8 cellular contexts compared by ENCODE assay signal in genomic region chr3:186540444-186541226, GRCh38. TPM values are rescaled to one million over a fixed set of nuclear protein-coding genes. Genes with fewer than 3 reads are reported as not detected.
DNase-seq lines count a peak whose midpoint lies in the region; ATAC-seq and TF ChIP-seq lines count a peak whose summit lies in the region.

No MANE protein-coding gene starts in this region.

- H3K4me1 ChIP-seq in HEK293 (ENCODE audit: control insufficient read depth, insufficient read depth, low read length) (no peaks in the 10 kb centered on the region; the same call in 1 of the 2 replicates), cardiac muscle cell (ENCODE audit: low read depth) (peaks cover 6% of the 10 kb centered on the region), rectal smooth muscle tissue (ENCODE audit: control insufficient read depth, insufficient read depth, low read length) (no peaks in the 10 kb centered on the region)

- TF ChIP-seq CTCF in HEK293 (tag by site-specific recombination; IDR thresholded peaks at IDR 0.05) (peak; percentile 26; the same call in 1 of the 2 replicates), cardiac muscle cell (IDR thresholded peaks at IDR 0.05; ENCODE audit: low read depth, low read length) (peak; percentile 59)

- POLR2A ChIA-PET in HEK293 (lab: Yijun Ruan, JAX): no interaction called here
- POLR2A ChIA-PET in activated naive CD8-positive, alpha-beta T cell treated with anti-CD3 and anti-CD28 coated beads, Interleukin-2, amount 10 ng/mL, durations not matched to agents 7 days and 5 days (lab: Charles Lee): interaction anchor here (1.0 kb wide), 1 partner anchor 30 kb away, joined by 5 read pairs; the partner anchor contains the start of gene DNAJB11

- no peak overlapping the region for H3K4me3 ChIP-seq in HEK293 (ENCODE audit: low read depth, low read length)
- H3K4me3 ChIP-seq in cardiac muscle cell: no peak overlapping the region
- H3K4me3 ChIP-seq in rectal smooth muscle tissue (ENCODE audit: low read length): peak overlapping the region; percentile 20

- no peaks in the 10 kb centered on the region for H3K9me3 Mint-ChIP-seq in activated naive CD8-positive, alpha-beta T cell treated with anti-CD3 and anti-CD28 coated beads, Interleukin-2, amount 10 ng/mL, durations not matched to agents 7 days and 5 days

- peak; percentile 53 for DNase-seq in ELF-1 (ENCODE audit: low read depth, low spot score)
- DNase-seq in NCI-H1105 treated with DMSO at 0.1 percent for 48 hours (lab: John Stamatoyannopoulos, UW): peak; percentile 88
- peak; percentile 27 to 68 for DNase-seq in SW 1271 (lab: John Stamatoyannopoulos, UW)
- DNase-seq in activated naive CD8-positive, alpha-beta T cell treated with anti-CD3 and anti-CD28 coated beads, Interleukin-2, amount 10 ng/mL, durations not matched to agents 7 days and 5 days: peak; percentile 65
- DNase-seq in cardiac muscle cell (ENCODE audit: low read depth in 1 of 2, low spot score in 1 of 2): peak; percentile 75 to 82

- H3K4me1 Mint-ChIP-seq in activated naive CD8-positive, alpha-beta T cell treated with anti-CD3 and anti-CD28 coated beads, Interleukin-2, amount 10 ng/mL, durations not matched to agents 7 days and 5 days: peaks cover 7% of the 10 kb centered on the region

- H3K36me3 ChIP-seq in HEK293 (ENCODE audit: control insufficient read depth in 2 of 2, insufficient read depth in 1 of 2, low read length in 2 of 2) (peaks cover 0 to 15% of the 10 kb centered on the region in 2 experiments; a peak in 1 of 3 replicates), cardiac muscle cell (no peaks in the 10 kb centered on the region), rectal smooth muscle tissue (ENCODE audit: control insufficient read depth, insufficient read depth, low read length) (no peaks in the 10 kb centered on the region)

- H3K27ac ChIP-seq in HEK293 (ENCODE audit: extremely low read depth, low read depth, low read length) (no peak overlapping the region), cardiac muscle cell (peak overlapping the region; percentile 53), rectal smooth muscle tissue (ENCODE audit: low read depth, low read length) (no peak overlapping the region)

- H3K27ac Mint-ChIP-seq in activated naive CD8-positive, alpha-beta T cell treated with anti-CD3 and anti-CD28 coated beads, Interleukin-2, amount 10 ng/mL, durations not matched to agents 7 days and 5 days: no peak overlapping the region

- peaks cover 3% of the 10 kb centered on the region for H3K36me3 Mint-ChIP-seq in activated naive CD8-positive, alpha-beta T cell treated with anti-CD3 and anti-CD28 coated beads, Interleukin-2, amount 10 ng/mL, durations not matched to agents 7 days and 5 days

- CTCF ChIA-PET in HEK293 (lab: Yijun Ruan, JAX): interaction anchor here (0.5 to 4.1 kb wide), 45 partner anchors 8 to 880 kb away, joined by 3 to 81 read pairs (median 4); partner anchors contain the start of gene AHSG

- ATAC-seq in activated naive CD8-positive, alpha-beta T cell treated with anti-CD3 and anti-CD28 coated beads, Interleukin-2, amount 10 ng/mL, durations not matched to agents 7 days and 5 days (ENCODE audit: low read depth): peak; percentile 92
- no peak for ATAC-seq in HG02970 (IDR thresholded peaks at IDR 0.05; ENCODE audit: low FRiP score, unreplicated experiment)

- H3K9me3 ChIP-seq in HEK293 (ENCODE audit: control insufficient read depth, insufficient read depth, low read depth, low read length): no peaks in the 10 kb centered on the region
- H3K9me3 ChIP-seq in cardiac muscle cell (ENCODE audit: low read depth): no peaks in the 10 kb centered on the region

- H3K27me3 ChIP-seq in cardiac muscle cell: no peaks in the 10 kb centered on the region
- no peaks in the 10 kb centered on the region for H3K27me3 ChIP-seq in rectal smooth muscle tissue (ENCODE audit: control insufficient read depth, insufficient read depth, low read length)

- H3K9ac ChIP-seq in rectal smooth muscle tissue (ENCODE audit: low read length): no peak overlapping the region

- H3K27me3 Mint-ChIP-seq in activated naive CD8-positive, alpha-beta T cell treated with anti-CD3 and anti-CD28 coated beads, Interleukin-2, amount 10 ng/mL, durations not matched to agents 7 days and 5 days: no peaks in the 10 kb centered on the region

- H3K4me3 Mint-ChIP-seq in activated naive CD8-positive, alpha-beta T cell treated with anti-CD3 and anti-CD28 coated beads, Interleukin-2, amount 10 ng/mL, durations not matched to agents 7 days and 5 days: peak overlapping the region; percentile 17

TF ChIP-seq in HEK293, 187 proteins besides CTCF, POLR2A, EP300 and RAD21 (continues in another document):
- no peak for TF ChIP-seq ZNF24 (tag by site-specific recombination; IDR thresholded peaks at IDR 0.05)
- no peak for TF ChIP-seq ZNF223 (tag by site-specific recombination; IDR thresholded peaks at IDR 0.05)
- TF ChIP-seq ZFP37 (tag by site-specific recombination; IDR thresholded peaks at IDR 0.05): peak; percentile 18; the same call in 1 of the 2 replicates
- TF ChIP-seq SP7 (tag by site-specific recombination; IDR thresholded peaks at IDR 0.05): 0 out of 2 replicates have a peak, but pooled peaks have one; percentile 24
- no peak for TF ChIP-seq ZNF350 (tag by site-specific recombination; IDR thresholded peaks at IDR 0.05)
- 0 out of 2 replicates have a peak, but pooled peaks have one; percentile 14 for TF ChIP-seq ZNF391 (tag by site-specific recombination; IDR thresholded peaks at IDR 0.05; ENCODE audit: borderline replicate concordance, low read depth)
- TF ChIP-seq ZNF654 (tag by site-specific recombination; IDR thresholded peaks at IDR 0.05; ENCODE audit: low read depth): peak; percentile 89
- TF ChIP-seq ZNF473 (tag by site-specific recombination; IDR thresholded peaks at IDR 0.05): no peak
- TF ChIP-seq ZBTB8A (tag by site-specific recombination; IDR thresholded peaks at IDR 0.05): no peak
- peak; percentile 57; the same call in 1 of the 2 replicates for TF ChIP-seq ZBTB17 (tag by site-specific recombination; IDR thresholded peaks at IDR 0.05)
- 0 out of 2 replicates have a peak, but pooled peaks have one; percentile 16 for TF ChIP-seq ZEB2 (tag by site-specific recombination; IDR thresholded peaks at IDR 0.05)
- TF ChIP-seq ZNF311 (tag by site-specific recombination; IDR thresholded peaks at IDR 0.05; ENCODE audit: borderline replicate concordance): no peak
- no peak for TF ChIP-seq ZNF600 (tag by site-specific recombination; IDR thresholded peaks at IDR 0.05)
- TF ChIP-seq SALL2 (tag by site-specific recombination; IDR thresholded peaks at IDR 0.05; ENCODE audit: borderline replicate concordance): no peak
- TF ChIP-seq ZNF366 (tag by site-specific recombination; conservative IDR thresholded peaks at IDR 0.05): 0 out of 2 replicates have a peak, but pooled peaks have one; percentile 29
- no peak for TF ChIP-seq ZSCAN16 (tag by site-specific recombination; IDR thresholded peaks at IDR 0.05)
- peak; percentile 80 for TF ChIP-seq SCRT1 (tag by site-specific recombination; IDR thresholded peaks at IDR 0.05; ENCODE audit: borderline replicate concordance)
- no peak for TF ChIP-seq ZNF596 (tag by site-specific recombination; IDR thresholded peaks at IDR 0.05)
- TF ChIP-seq ZNF23 (tag by site-specific recombination; IDR thresholded peaks at IDR 0.05; ENCODE audit: borderline replicate concordance): no peak
- TF ChIP-seq ZNF692 (tag by site-specific recombination; IDR thresholded peaks at IDR 0.05): no peak
- TF ChIP-seq PRDM1 (tag by site-specific recombination; IDR thresholded peaks at IDR 0.05): peak; percentile 74
- no peak for TF ChIP-seq ZNF785 (tag by site-specific recombination; IDR thresholded peaks at IDR 0.05)

RNA-seq across cellular contexts. Expression of gene CRYGS, which starts 3.5 kb away (rescaled TPM):
- total RNA-seq in activated naive CD8-positive, alpha-beta T cell treated with anti-CD3 and anti-CD28 coated beads, Interleukin-2, amount 10 ng/mL, durations not matched to agents 7 days and 5 days: 1 to 10 TPM; 4.5 to 6.7 TPM
- total RNA-seq in cardiac muscle cell: 0.69 and 1.3 TPM in 2 replicates
- 0.12 and 1.1 TPM in 2 replicates for polyA plus RNA-seq in cardiac muscle cell

RNA-seq across cellular contexts. Expression of gene TBCCD1, which starts 26.5 kb away (rescaled TPM):
- total RNA-seq in activated naive CD8-positive, alpha-beta T cell treated with anti-CD3 and anti-CD28 coated beads, Interleukin-2, amount 10 ng/mL, durations not matched to agents 7 days and 5 days: 10 to 100 TPM; 15.2 to 17.4 TPM
- total RNA-seq in cardiac muscle cell: 10.9 and 13.4 TPM in 2 replicates
- 16.4 and 22.2 TPM in 2 replicates for polyA plus RNA-seq in cardiac muscle cell

RNA-seq across cellular contexts. Expression of gene DNAJB11, which starts 29.9 kb away (rescaled TPM):
- 10 to 100 TPM; 37.0 to 41.2 TPM for total RNA-seq in activated naive CD8-positive, alpha-beta T cell treated with anti-CD3 and anti-CD28 coated beads, Interleukin-2, amount 10 ng/mL, durations not matched to agents 7 days and 5 days
- total RNA-seq in cardiac muscle cell: 47.4 and 114 TPM in 2 replicates
- polyA plus RNA-seq in cardiac muscle cell: 56.6 and 144 TPM in 2 replicates
